Comparison of ENCODE assay signal across 9 cellular contexts in the genomic region with DNA sequence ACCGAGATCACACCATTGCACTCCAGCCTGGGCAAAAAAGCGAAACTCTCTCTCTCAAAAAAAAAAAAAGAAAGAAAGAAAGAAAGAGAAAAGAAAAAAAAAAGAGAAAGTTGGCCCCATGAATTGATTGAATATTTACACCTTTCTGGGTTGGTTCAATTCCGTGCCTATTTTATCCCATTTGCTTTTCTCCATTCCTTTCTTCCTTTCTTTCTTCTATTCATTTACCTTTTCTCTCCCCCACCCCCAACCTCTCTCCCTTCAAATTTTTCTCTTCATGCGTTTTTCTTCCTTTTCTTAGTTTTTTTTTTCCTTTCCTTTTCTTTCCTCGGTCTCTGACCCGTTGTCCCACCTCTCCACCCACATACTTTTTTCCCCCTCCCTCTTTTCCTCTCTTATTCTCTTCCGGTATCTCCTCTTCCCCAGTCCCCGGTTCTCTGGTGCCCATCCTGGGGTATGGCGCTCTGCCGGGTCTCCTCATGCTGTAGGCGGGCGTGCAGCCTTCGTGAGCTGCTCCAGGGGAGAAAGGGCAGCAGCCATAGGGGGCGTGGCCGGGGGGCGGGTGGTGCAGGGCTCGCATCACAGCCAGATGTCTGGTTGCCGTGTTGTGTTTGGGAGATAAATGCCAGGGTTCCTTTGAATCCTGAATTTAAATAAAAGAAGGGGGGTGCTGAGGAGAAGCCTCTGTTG.
A peak's percentile ranks its signal among the peaks of the same experiment; 100 is the strongest.
DNase-seq lines count a peak whose midpoint lies in the region; ATAC-seq and TF ChIP-seq lines count a peak whose summit lies in the region.
"Had no signal": no experiment of that assay in that cellular context is flagged by ENCODE, and none has a peak within 500 bp of the region (broad histone marks: within the 10 kb centered on the region; RNA-seq: fewer than 3 reads in every experiment).

No MANE protein-coding gene starts in this region.

- TF ChIP-seq CTCF in AG10803 (conservative IDR thresholded peaks at IDR 0.05; ENCODE audit: low read length) (no peak), brain microvascular endothelial cell (IDR thresholded peaks at IDR 0.05; ENCODE audit: low read depth, low read length, missing control alignments) (no peak)

- DNase-seq in AG10803 (ENCODE audit: low read depth) (peak; percentile 78), HEK293T (ENCODE audit: extremely low spot score) (peak; percentile 31), brain microvascular endothelial cell (no peak), cerebellar cortex (ENCODE audit: low spot score) (no peak), SHP77 (lab: John Stamatoyannopoulos, UW) (no peak), DMS153 (lab: John Stamatoyannopoulos, UW) (no peak)
- DNase-seq: activated CD4-positive, alpha-beta T cell treated with anti-CD3 and anti-CD28 coated beads, Interleukin-2, amount 50 U/mL, for 1 hour had no signal

- peaks cover 10 to 51% of the 10 kb centered on the region in 2 donors for H3K4me1 ChIP-seq in muscle layer of duodenum (ENCODE audit: control insufficient read depth in 1 of 2, insufficient read depth in 2 of 2, low read length in 2 of 2)

- H3K27me3 ChIP-seq in brain microvascular endothelial cell (replicated peaks) (no peaks in the 10 kb centered on the region), muscle layer of duodenum (ENCODE audit: low read depth, low read length) (no peaks in the 10 kb centered on the region)

- POLR2A ChIA-PET in HEK293T (lab: Yijun Ruan, JAX), result interaction anchor here (0.7 kb wide), 1 partner anchor 110 kb away, joined by 3 read pairs; no protein-coding TSS in a partner anchor

- peak overlapping the region; percentile 56 for H3K4me3 ChIP-seq in AG10803 (ENCODE audit: low read length)
- no peak overlapping the region for H3K4me3 ChIP-seq in brain microvascular endothelial cell (ENCODE audit: low read depth, low read length)
- no peak overlapping the region for H3K4me3 ChIP-seq in muscle layer of duodenum (ENCODE audit: low read depth in 1 of 2, low read length in 2 of 2)

- H3K36me3 ChIP-seq in brain microvascular endothelial cell (replicated peaks) (no peaks in the 10 kb centered on the region), muscle layer of duodenum (ENCODE audit: control insufficient read depth in 1 of 2, insufficient read depth in 2 of 2, low read length in 2 of 2) (peaks cover 0 to 7% of the 10 kb centered on the region in 2 donors)

- no peak for ATAC-seq in GM19397 (IDR thresholded peaks at IDR 0.05; ENCODE audit: unreplicated experiment)

- H3K27ac ChIP-seq in brain microvascular endothelial cell, result peak overlapping the region; percentile 20
- H3K27ac ChIP-seq in muscle layer of duodenum (ENCODE audit: low read length), result peak overlapping the region; percentile 28

- in situ Hi-C loops in brain microvascular endothelial cell (cut with HindIII; ENCODE audit: low pct_ligation_motif_present, low sequenced_read_pairs), result no loop called here

- CTCF ChIA-PET in HEK293T (lab: Yijun Ruan, JAX), result interaction anchor here (0.6 kb wide), 1 partner anchor 130 kb away, joined by 3 read pairs; no protein-coding TSS in a partner anchor

- H3K9me3 ChIP-seq in muscle layer of duodenum (ENCODE audit: control insufficient read depth in 1 of 2, low read length in 2 of 2), result no peaks in the 10 kb centered on the region

TF ChIP-seq in HEK293T, 16 proteins besides CTCF, POLR2A, EP300 and RAD21:
- TF ChIP-seq ARNT (IDR thresholded peaks at IDR 0.05), result no peak
- no peak for TF ChIP-seq LEF1 (IDR thresholded peaks at IDR 0.05; ENCODE audit: borderline replicate concordance)
- no peak for TF ChIP-seq FOXA1 (IDR thresholded peaks at IDR 0.05)

Comparison
In these comparisons a context has a peak if more than half of its experiments do, and no peak if none do; other contexts are left out.
1. DNase-seq: peak in AG10803 (single experiment) and HEK293T (single experiment); none in brain microvascular endothelial cell (single experiment), cerebellar cortex (single experiment), SHP77 (0 of 2) and DMS153 (single experiment).